10 cellular contexts compared by ENCODE assay signal in genomic region chr1:97138515-97139032, GRCh38.
DNase-seq lines count a peak whose midpoint lies in the region; ATAC-seq, FAIRE-seq and TF ChIP-seq lines count a peak whose summit lies in the region.
"Had no signal": no experiment of that assay in that cellular context is flagged by ENCODE, and none has a peak within 500 bp of the region (broad histone marks: within the 10 kb centered on the region; RNA-seq: fewer than 3 reads in every experiment).

No MANE protein-coding gene starts in this region.

- TF ChIP-seq EP300 in HepG2 (IDR thresholded peaks at IDR 0.05; ENCODE audit: low read depth in 2 of 2, low read length in 2 of 2) (no peak), HepG2 (CRISPR knock-in tag; IDR thresholded peaks at IDR 0.05; ENCODE audit: borderline replicate concordance) (no peak), tibial nerve (IDR thresholded peaks at IDR 0.05) (no peak)

- peak; percentile 5 for TF ChIP-seq CTCF in CD8-positive, alpha-beta T cell (IDR thresholded peaks at IDR 0.05)
- TF ChIP-seq CTCF in HepG2 (CRISPR knock-in tag; IDR thresholded peaks at IDR 0.05): no peak
- no peak for TF ChIP-seq CTCF in tibial nerve (IDR thresholded peaks at IDR 0.05)

- no peaks in the 10 kb centered on the region for H3K27me3 Mint-ChIP-seq in CD8-positive, alpha-beta T cell (ENCODE audit: low read depth)

- intact Hi-C loops in CD8-positive, alpha-beta T cell (cut with DNase I, micrococcal nuclease): loop anchor here (1.0 to 2.0 kb wide), 2 partner anchors 912 to 914 kb away; no protein-coding TSS in a partner anchor
- intact Hi-C loops in HepG2 (cut with micrococcal nuclease; ENCODE audit: unreplicated experiment): loop anchor here (2.0 kb wide), 1 partner anchor 912 kb away; no protein-coding TSS in a partner anchor

- H3K4me1 Mint-ChIP-seq in CD8-positive, alpha-beta T cell (ENCODE audit: low read depth): peaks cover 8% of the 10 kb centered on the region

- H3K9me3 Mint-ChIP-seq in CD8-positive, alpha-beta T cell: no peaks in the 10 kb centered on the region

- no peak overlapping the region for H3K4me3 ChIP-seq in CD8-positive, alpha-beta T cell (ENCODE audit: low read depth, low read length)
- H3K4me3 ChIP-seq in HepG2 (replicated peaks in 1 of 3; ENCODE audit: insufficient read depth in 1 of 3, low read depth in 2 of 3, low read length in 3 of 3) (no peak overlapping the region), tibial nerve (no peak overlapping the region)

- H3K27ac ChIP-seq in CD8-positive, alpha-beta T cell (ENCODE audit: low read depth, low read length): no peak overlapping the region
- H3K27ac ChIP-seq in HepG2 (ENCODE audit: extremely low read length, insufficient read depth, low read length) (no peak overlapping the region), tibial nerve (peak overlapping the region in 2 of 4 donors; percentile 22 to 56)

- H4K20me1 ChIP-seq in HepG2 (ENCODE audit: insufficient read depth, low read length): no peaks in the 10 kb centered on the region

- peaks cover 17% of the 10 kb centered on the region for H3K36me3 Mint-ChIP-seq in CD8-positive, alpha-beta T cell

- in situ Hi-C loops in HepG2 (cut with HindIII; ENCODE audit: extremely low pct_ligation_motif_present, low pct_unique_long_range_greater_than_20kb): no loop called here

- 39% methylated on average over 4 of the region's 4 CpGs for WGBS in HepG2 (ENCODE audit: low lambda C conversion rate)
- 42 to 50% methylated on average over 4 of the region's 4 CpGs for WGBS in tibial nerve, 2 donors

- BruUV-seq in HepG2 (replicated peaks; lab: Mats Ljungman, UMichigan): no TSS peak

- H3K36me3 ChIP-seq in CD8-positive, alpha-beta T cell (ENCODE audit: insufficient read depth, low read length): no peaks in the 10 kb centered on the region
- H3K36me3 ChIP-seq in HepG2 (replicated peaks in 1 of 2; ENCODE audit: control insufficient read depth in 1 of 2, insufficient read depth in 2 of 2, low read length in 2 of 2) (no peaks in the 10 kb centered on the region), tibial nerve (no peaks in the 10 kb centered on the region)

- H3K9ac ChIP-seq in HepG2 (ENCODE audit: insufficient read depth, low read depth, low read length): no peak overlapping the region

- H3K4me1 ChIP-seq in CD8-positive, alpha-beta T cell (ENCODE audit: insufficient read depth, low read length): no peaks in the 10 kb centered on the region
- H3K4me1 ChIP-seq in HepG2 (ENCODE audit: insufficient read depth, low read length): no peaks in the 10 kb centered on the region
- peaks cover 0 to 31% (median 2%) of the 10 kb centered on the region in 4 donors for H3K4me1 ChIP-seq in tibial nerve

- H3K4me3 Mint-ChIP-seq in CD8-positive, alpha-beta T cell: no peak overlapping the region

- H3K27ac Mint-ChIP-seq in CD8-positive, alpha-beta T cell: peak overlapping the region; percentile 11

- no peaks in the 10 kb centered on the region for H3K9me3 ChIP-seq in CD8-positive, alpha-beta T cell (ENCODE audit: low read length)
- H3K9me3 ChIP-seq in HepG2 (ENCODE audit: low read length): no peaks in the 10 kb centered on the region
- H3K9me3 ChIP-seq in tibial nerve: no peaks in the 10 kb centered on the region

- H3K27me3 ChIP-seq in CD8-positive, alpha-beta T cell (ENCODE audit: insufficient read depth, low read length): no peaks in the 10 kb centered on the region
- H3K27me3 ChIP-seq in HepG2 (ENCODE audit: control insufficient read depth in 1 of 2, insufficient read depth in 2 of 2, low read length in 2 of 2) (no peaks in the 10 kb centered on the region), tibial nerve (no peaks in the 10 kb centered on the region)

- no peak for TF ChIP-seq POLR2A in HepG2 (IDR thresholded peaks at IDR 0.05; ENCODE audit: insufficient read depth in 1 of 2, low read depth in 2 of 2, low read length in 2 of 2)
- no peak for TF ChIP-seq POLR2A in tibial nerve (IDR thresholded peaks at IDR 0.05)

- H2AFZ ChIP-seq in HepG2 (ENCODE audit: low read length): no peak overlapping the region

- no peak for TF ChIP-seq RAD21 in HepG2 (CRISPR knock-in tag; IDR thresholded peaks at IDR 0.05)

- POLR2A ChIA-PET in CD8-positive, alpha-beta T cell (lab: Charles Lee): no interaction called here
- POLR2A ChIA-PET in HepG2 (lab: Yijun Ruan, JAX): no interaction called here

- H3K4me2 ChIP-seq in HepG2 (ENCODE audit: low read depth, low read length): 0 out of 2 replicates have a peak overlapping the region, but pooled peaks have one; percentile 9

- no peak for FAIRE-seq in HepG2 (lab: Jason Lieb, UNC)
- FAIRE-seq: G401.6 had no signal

- CTCF ChIA-PET in CD8-positive, alpha-beta T cell (lab: Charles Lee): interaction anchor here (0.7 to 1.8 kb wide), 5 partner anchors 9 to 920 kb away, joined by 3 to 8 read pairs (median 4); no protein-coding TSS in a partner anchor
- CTCF ChIA-PET in HepG2 (lab: Yijun Ruan, JAX; ENCODE audit: low intra/inter-chr PET ratio, low total read pairs): no interaction called here

- no peak for ATAC-seq in CD8-positive, alpha-beta T cell
- ATAC-seq in GM21723 (IDR thresholded peaks at IDR 0.05; ENCODE audit: unreplicated experiment) (peak; percentile 48), HepG2 (no peak)

- DNase-seq in CD8-positive, alpha-beta T cell: no peak
- DNase-seq in NCI-H69 (lab: John Stamatoyannopoulos, UW) (peak; percentile 71), HepG2 (ENCODE audit: low spot score) (no peak), amniotic stem cell (lab: John Stamatoyannopoulos, UW) (no peak), tibial nerve (ENCODE audit: low spot score in 2 of 2) (no peak), germinal center (ENCODE audit: low spot score) (no peak)
- no peak for DNase-seq in stimulated activated CD4-positive, alpha-beta T cell treated with anti-CD3 and anti-CD28 coated beads, Interleukin-4, amount 100 ng/mL, for 4 hours
- DNase-seq: activated CD4-positive, alpha-beta T cell treated with anti-CD3 and anti-CD28 coated beads for 4 hours had no signal

- H3K79me2 ChIP-seq in HepG2 (ENCODE audit: insufficient read depth, low read length): no peaks in the 10 kb centered on the region

TF ChIP-seq in HepG2, 621 proteins besides CTCF, POLR2A, EP300 and RAD21:
- TF ChIP-seq NR2C2 (CRISPR knock-in tag; IDR thresholded peaks at IDR 0.05; ENCODE audit: borderline replicate concordance): no peak
- TF ChIP-seq NAIF1 (CRISPR knock-in tag; IDR thresholded peaks at IDR 0.05; ENCODE audit: borderline replicate concordance): no peak
- TF ChIP-seq ZNF101 (CRISPR knock-in tag; IDR thresholded peaks at IDR 0.05; ENCODE audit: borderline replicate concordance, low read depth): no peak
- TF ChIP-seq ZNF280D (CRISPR knock-in tag; IDR thresholded peaks at IDR 0.05): no peak
